In the genomic region with DNA sequence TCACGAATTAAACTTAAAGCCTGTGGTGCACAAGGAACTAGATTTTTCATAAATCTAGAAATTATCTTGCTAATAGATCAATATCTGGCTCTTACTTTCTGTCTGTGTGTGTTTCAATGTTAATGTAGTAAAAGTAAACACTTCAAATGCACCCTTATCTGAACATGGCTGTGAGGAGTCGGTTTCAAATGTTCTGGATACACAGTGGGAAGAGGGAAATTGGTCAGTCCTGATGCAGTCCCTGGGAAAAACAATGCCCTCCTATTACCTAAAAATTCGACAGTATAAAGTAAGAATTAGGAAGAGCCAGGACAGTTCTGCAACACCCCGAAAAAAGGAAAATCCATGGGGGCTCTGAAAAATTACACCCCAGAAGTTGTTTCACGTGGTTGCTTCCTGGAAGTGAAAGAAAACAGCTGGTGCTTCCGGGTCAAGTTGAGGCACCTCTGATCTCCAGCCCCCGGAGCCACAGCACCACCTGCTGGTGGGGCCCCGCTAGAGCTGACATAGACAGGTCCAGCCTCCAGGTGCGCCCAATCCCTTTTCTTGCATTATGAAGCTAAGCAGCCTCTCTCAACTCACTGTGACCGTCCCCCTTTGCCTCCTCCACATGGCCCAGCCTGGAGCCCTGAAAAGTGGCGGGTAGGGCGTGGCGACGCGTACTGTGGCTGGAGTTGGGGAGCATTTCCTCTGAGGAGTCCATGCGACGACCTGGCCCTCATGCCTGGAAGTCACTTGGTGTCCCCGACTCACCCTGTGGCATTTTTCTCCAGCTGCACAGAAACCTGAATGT, we compare ENCODE assay signal across 8 cellular contexts.
DNase-seq lines count a peak whose midpoint lies in the region; ATAC-seq, FAIRE-seq and TF ChIP-seq lines count a peak whose summit lies in the region.

No MANE protein-coding gene starts in this region.

- H3K4me1 Mint-ChIP-seq in stimulated activated naive B cell treated with anti-CD40 and anti-IgM and Interleukin-4, amounts not matched to agents 10 μg/mL and 1 μg/mL and 100 μg/mL, for 72 hours, result no peaks in the 10 kb centered on the region

- no peak for DNase-seq in D721Med (ENCODE audit: insufficient read length, low spot score)
- peak; percentile 33 to 72 for DNase-seq in HL-60 (ENCODE audit: low read depth in 1 of 2, low spot score in 1 of 2)
- peak; percentile 38 for DNase-seq in WERI-Rb-1
- DNase-seq in glomerular visceral epithelial cell (ENCODE audit: extremely low spot score), result peak; percentile 42
- DNase-seq in stimulated activated naive B cell treated with anti-CD40 and anti-IgM and Interleukin-4, amounts not matched to agents 10 μg/mL and 1 μg/mL and 100 μg/mL, for 72 hours, result no peak
- no peak for DNase-seq in retina

- H3K27ac ChIP-seq in HL-60 (replicated peaks), result no peak overlapping the region
- H3K27ac ChIP-seq in WERI-Rb-1, result no peak overlapping the region

- peak; percentile 24 for TF ChIP-seq CTCF in D721Med (IDR thresholded peaks at IDR 0.05; ENCODE audit: insufficient read depth, missing control alignments)
- peak; percentile 48 for TF ChIP-seq CTCF in HL-60 (IDR thresholded peaks at IDR 0.05; ENCODE audit: insufficient read depth, low read length)
- TF ChIP-seq CTCF in WERI-Rb-1 (IDR thresholded peaks at IDR 0.05; ENCODE audit: low read depth, low read length), result peak; percentile 59

- no peak for FAIRE-seq in D721Med (lab: Jason Lieb, UNC)

- H3K4me3 ChIP-seq in HL-60 (replicated peaks; ENCODE audit: insufficient read depth, low read length) (no peak overlapping the region), WERI-Rb-1 (ENCODE audit: low read depth, low read length) (no peak overlapping the region)

- H3K9me3 Mint-ChIP-seq in stimulated activated naive B cell treated with anti-CD40 and anti-IgM and Interleukin-4, amounts not matched to agents 10 μg/mL and 1 μg/mL and 100 μg/mL, for 72 hours, result peaks cover 4 to 6% of the 10 kb centered on the region in 2 donors

- no peaks in the 10 kb centered on the region for H3K27me3 ChIP-seq in HL-60 (ENCODE audit: insufficient read depth, poor library complexity, severe bottlenecking)
- no peaks in the 10 kb centered on the region for H3K27me3 ChIP-seq in WERI-Rb-1 (ENCODE audit: insufficient read depth, low read depth, severe bottlenecking)

- ATAC-seq in stimulated activated naive B cell treated with anti-CD40 and anti-IgM and Interleukin-4, amounts not matched to agents 10 μg/mL and 1 μg/mL and 100 μg/mL, for 72 hours (replicated peaks), result peak; percentile 48 to 59
- ATAC-seq in GM18861 (IDR thresholded peaks at IDR 0.05; ENCODE audit: unreplicated experiment) (no peak), GM21526 (IDR thresholded peaks at IDR 0.05; ENCODE audit: low FRiP score, unreplicated experiment) (no peak)

- H3K36me3 Mint-ChIP-seq in stimulated activated naive B cell treated with anti-CD40 and anti-IgM and Interleukin-4, amounts not matched to agents 10 μg/mL and 1 μg/mL and 100 μg/mL, for 72 hours, result peaks cover 0 to 2% of the 10 kb centered on the region in 2 donors

- no peak overlapping the region for H3K4me3 Mint-ChIP-seq in stimulated activated naive B cell treated with anti-CD40 and anti-IgM and Interleukin-4, amounts not matched to agents 10 μg/mL and 1 μg/mL and 100 μg/mL, for 72 hours

- H3K36me3 ChIP-seq in WERI-Rb-1, result no peaks in the 10 kb centered on the region

- H3K9me3 ChIP-seq in WERI-Rb-1 (ENCODE audit: severe bottlenecking), result no peaks in the 10 kb centered on the region

- peaks cover 33 to 46% of the 10 kb centered on the region in 2 donors for H3K27me3 Mint-ChIP-seq in stimulated activated naive B cell treated with anti-CD40 and anti-IgM and Interleukin-4, amounts not matched to agents 10 μg/mL and 1 μg/mL and 100 μg/mL, for 72 hours

- H3K27ac Mint-ChIP-seq in stimulated activated naive B cell treated with anti-CD40 and anti-IgM and Interleukin-4, amounts not matched to agents 10 μg/mL and 1 μg/mL and 100 μg/mL, for 72 hours, result no peak overlapping the region

Comparison
In these comparisons a context has a peak if more than half of its experiments do, and no peak if none do; other contexts are left out.
1. DNase-seq: peak in HL-60 (2 of 2), WERI-Rb-1 (single experiment) and glomerular visceral epithelial cell (single experiment); none in D721Med (single experiment), stimulated activated naive B cell treated with anti-CD40 and anti-IgM and Interleukin-4, amounts not matched to agents 10 μg/mL and 1 μg/mL and 100 μg/mL, for 72 hours (single experiment) and retina (single experiment).
2. ATAC-seq: peak in stimulated activated naive B cell treated with anti-CD40 and anti-IgM and Interleukin-4, amounts not matched to agents 10 μg/mL and 1 μg/mL and 100 μg/mL, for 72 hours (2 of 2); none in GM18861 (single experiment) and GM21526 (single experiment).
3. Peak in every context shown above with its lines, with median percentiles within 50 percentile points of each other: CTCF ChIP-seq.